ENCODE assay signal across 1 cellular context in the genomic region with DNA sequence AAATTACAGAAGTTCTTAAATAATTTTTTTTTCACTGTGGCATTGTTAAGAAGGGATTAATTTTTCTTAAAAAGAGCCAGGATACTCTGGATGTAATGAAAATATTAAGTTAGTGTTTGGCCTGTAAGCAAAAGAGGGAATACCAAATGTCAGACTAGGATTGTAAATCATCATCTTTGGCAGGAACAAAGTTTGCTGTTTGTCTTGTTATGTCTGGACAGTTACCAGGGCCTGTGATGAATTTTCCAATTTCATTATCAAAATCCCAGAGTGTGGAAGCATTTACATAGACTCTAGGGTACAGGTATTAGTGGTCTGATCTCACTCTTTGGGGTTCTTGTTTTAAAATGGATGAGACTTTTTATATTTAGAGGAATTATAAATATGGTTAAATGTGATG.
TF ChIP-seq lines count a peak whose summit lies in the region.

No MANE protein-coding gene starts in this region.

TF ChIP-seq in GM12878, 131 proteins besides CTCF, POLR2A, EP300 and RAD21:
- TF ChIP-seq SKIL (IDR thresholded peaks at IDR 0.05; ENCODE audit: low read depth, poor library complexity, severe bottlenecking) (no peak), ZSCAN29 (IDR thresholded peaks at IDR 0.05) (no peak), SPI1 (IDR thresholded peaks at IDR 0.05; ENCODE audit: borderline replicate concordance, insufficient read depth, low read depth, low read length) (no peak), GATAD2B (conservative IDR thresholded peaks at IDR 0.05; ENCODE audit: low read depth) (no peak), E2F8 (IDR thresholded peaks at IDR 0.05; ENCODE audit: low read depth, partially characterized antibody) (no peak), PAX5 (IDR thresholded peaks at IDR 0.05; ENCODE audit: borderline replicate concordance, low read depth, low read length) (no peak), BACH1 (IDR thresholded peaks at IDR 0.05; ENCODE audit: borderline replicate concordance) (no peak), ELK1 (IDR thresholded peaks at IDR 0.05; ENCODE audit: low read depth, low read length) (no peak), ZNF207 (IDR thresholded peaks at IDR 0.05; ENCODE audit: borderline replicate concordance) (no peak), KDM1A (IDR thresholded peaks at IDR 0.05; ENCODE audit: borderline replicate concordance) (no peak), KAT2A (conservative IDR thresholded peaks at IDR 0.05; ENCODE audit: control insufficient read depth, low read depth, low read length) (no peak), FOS (IDR thresholded peaks at IDR 0.05; ENCODE audit: borderline replicate concordance, extremely low read depth, insufficient read length) (no peak), BCL11A (IDR thresholded peaks at IDR 0.05; ENCODE audit: low read depth, low read length) (no peak), MXI1 (IDR thresholded peaks at IDR 0.05; ENCODE audit: low read depth, low read length) (no peak), ZNF384 (IDR thresholded peaks at IDR 0.05; ENCODE audit: borderline replicate concordance, low read depth, low read length) (no peak), MTA2 (IDR thresholded peaks at IDR 0.05; ENCODE audit: low read depth) (no peak)
